ENCODE assay signal across 8 cellular contexts in genomic region chr1:31062162-31062866, GRCh38. TPM values are rescaled to one million over a fixed set of nuclear protein-coding genes. Genes with fewer than 3 reads are reported as not detected.
DNase-seq lines count a peak whose midpoint lies in the region; ATAC-seq, FAIRE-seq and TF ChIP-seq lines count a peak whose summit lies in the region.
"Not testable (repeated sequence)": the region's sequence is repeated elsewhere in the genome, so short reads cannot be mapped to it uniquely, and the experiment has no call there.

No MANE protein-coding gene starts in this region.

- not testable (repeated sequence) for H3K27me3 ChIP-seq in neural progenitor cell, testis

- CTCF ChIA-PET in activated CD8-positive, alpha-beta T cell treated with anti-CD3 and anti-CD28 coated beads, Interleukin-2, amount 10 ng/mL, durations not matched to agents 7 days and 5 days (lab: Charles Lee) = interaction anchor here (0.9 kb wide), 1 partner anchor 119 kb away, joined by 3 read pairs; no protein-coding TSS in a partner anchor

- not testable (repeated sequence) for H2AFZ ChIP-seq in neural progenitor cell (replicated peaks)

- peaks cover 11 to 18% of the 10 kb centered on the region in 2 donors for H3K4me1 ChIP-seq in kidney (ENCODE audit: control insufficient read depth in 1 of 2, insufficient read depth in 1 of 2, low read depth in 1 of 2, low read length in 2 of 2)
- peaks cover 21% of the 10 kb centered on the region for H3K4me1 ChIP-seq in neural progenitor cell
- peaks cover 16% of the 10 kb centered on the region for H3K4me1 ChIP-seq in testis

- peak overlapping the region in 1 of 2 donors; percentile 36 for H3K9ac ChIP-seq in kidney (ENCODE audit: low read length in 2 of 2)
- H3K9ac ChIP-seq in neural progenitor cell = not testable (repeated sequence)

- H3K9me3 ChIP-seq in kidney (ENCODE audit: control insufficient read depth in 1 of 2, low read length in 2 of 2); neural progenitor cell (ENCODE audit: low read depth); testis: not testable (repeated sequence)

- intact Hi-C loops in kidney (cut with DNase I); testis (cut with DNase I; ENCODE audit: low total_unique reads): not testable (repeated sequence)

- peaks cover 40% of the 10 kb centered on the region for H3K36me3 Mint-ChIP-seq in activated CD8-positive, alpha-beta T cell treated with anti-CD3 and anti-CD28 coated beads, Interleukin-2, amount 10 ng/mL, durations not matched to agents 7 days and 5 days (ENCODE audit: low read depth)
- H3K36me3 Mint-ChIP-seq in chondrocyte (ENCODE audit: low read depth) = not testable (repeated sequence)
- H3K36me3 Mint-ChIP-seq in neural progenitor cell = peaks cover 20% of the 10 kb centered on the region

- peaks cover 81% of the 10 kb centered on the region for H3K79me2 ChIP-seq in neural progenitor cell (ENCODE audit: low read depth)

- DNase-seq in DMS153 (lab: John Stamatoyannopoulos, UW) (peak; percentile 86), NCI-H774 (lab: John Stamatoyannopoulos, UW) (peak; percentile 66), testis (peak; percentile 74)
- not testable (repeated sequence) for DNase-seq in LNCaP clone FGC (ENCODE audit: low read depth); activated CD8-positive, alpha-beta T cell treated with anti-CD3 and anti-CD28 coated beads, Interleukin-2, amount 10 ng/mL, durations not matched to agents 7 days and 5 days; chondrocyte (ENCODE audit: low spot score); kidney; neural progenitor cell (ENCODE audit: low spot score)

- not testable (repeated sequence) for TF ChIP-seq CTCF in LNCaP clone FGC (IDR thresholded peaks at IDR 0.05; ENCODE audit: control insufficient read depth, extremely low read depth, insufficient read depth); chondrocyte (IDR thresholded peaks at IDR 0.05); kidney (IDR thresholded peaks at IDR 0.05; ENCODE audit: borderline replicate concordance, extremely low read depth, insufficient read depth); neural progenitor cell (IDR thresholded peaks at IDR 0.05); testis (IDR thresholded peaks at IDR 0.05)

- peak overlapping the region; percentile 0 for H3K27ac Mint-ChIP-seq in activated CD8-positive, alpha-beta T cell treated with anti-CD3 and anti-CD28 coated beads, Interleukin-2, amount 10 ng/mL, durations not matched to agents 7 days and 5 days
- peak overlapping the region; percentile 100 for H3K27ac Mint-ChIP-seq in chondrocyte (ENCODE audit: unreplicated experiment)
- not testable (repeated sequence) for H3K27ac Mint-ChIP-seq in neural progenitor cell

- 37 to 41% methylated on average over 14 of the region's 14 CpGs for WGBS in testis, 2 donors

- ATAC-seq in activated CD8-positive, alpha-beta T cell treated with anti-CD3 and anti-CD28 coated beads, Interleukin-2, amount 10 ng/mL, durations not matched to agents 7 days and 5 days = not testable (repeated sequence)

- not testable (repeated sequence) for TF ChIP-seq POLR2A in testis (IDR thresholded peaks at IDR 0.05)

- not testable (repeated sequence) for FAIRE-seq in kidney (lab: Jason Lieb, UNC)

- H3K4me3 ChIP-seq in LNCaP clone FGC (ENCODE audit: low read depth, low read length) = peak overlapping the region; percentile 89
- peak overlapping the region; percentile 77 to 95 for H3K4me3 ChIP-seq in kidney (ENCODE audit: low read length in 2 of 2)
- peak overlapping the region; percentile 76 for H3K4me3 ChIP-seq in neural progenitor cell
- not testable (repeated sequence) for H3K4me3 ChIP-seq in testis

- H4K20me1 ChIP-seq in neural progenitor cell (ENCODE audit: low read depth) = peaks cover 71% of the 10 kb centered on the region

- H3K36me3 ChIP-seq in kidney (ENCODE audit: control insufficient read depth in 1 of 2, insufficient read depth in 2 of 2, low read length in 2 of 2); neural progenitor cell; testis (ENCODE audit: low read depth, missing control alignments): not testable (repeated sequence)

- peaks cover 44% of the 10 kb centered on the region for H3K4me1 Mint-ChIP-seq in activated CD8-positive, alpha-beta T cell treated with anti-CD3 and anti-CD28 coated beads, Interleukin-2, amount 10 ng/mL, durations not matched to agents 7 days and 5 days (ENCODE audit: low read depth)
- H3K4me1 Mint-ChIP-seq in chondrocyte (ENCODE audit: low read depth) (peaks cover 33% of the 10 kb centered on the region), neural progenitor cell (peaks cover 29% of the 10 kb centered on the region)

- POLR2A ChIA-PET in activated CD8-positive, alpha-beta T cell treated with anti-CD3 and anti-CD28 coated beads, Interleukin-2, amount 10 ng/mL, durations not matched to agents 7 days and 5 days (lab: Charles Lee) = not testable (repeated sequence)

- peak overlapping the region; percentile 96 for H3K4me2 ChIP-seq in neural progenitor cell

- H3K4me3 Mint-ChIP-seq in activated CD8-positive, alpha-beta T cell treated with anti-CD3 and anti-CD28 coated beads, Interleukin-2, amount 10 ng/mL, durations not matched to agents 7 days and 5 days = peak overlapping the region; percentile 98
- H3K4me3 Mint-ChIP-seq in chondrocyte (ENCODE audit: unreplicated experiment) (peak overlapping the region; percentile 99), neural progenitor cell (peak overlapping the region; percentile 100)

- H3K9me3 Mint-ChIP-seq in activated CD8-positive, alpha-beta T cell treated with anti-CD3 and anti-CD28 coated beads, Interleukin-2, amount 10 ng/mL, durations not matched to agents 7 days and 5 days (ENCODE audit: insufficient read depth); chondrocyte (ENCODE audit: low read depth); neural progenitor cell: not testable (repeated sequence)

- not testable (repeated sequence) for H3K27ac ChIP-seq in kidney (ENCODE audit: low read depth in 2 of 2, low read length in 2 of 2); neural progenitor cell; testis

- not testable (repeated sequence) for H3K27me3 Mint-ChIP-seq in activated CD8-positive, alpha-beta T cell treated with anti-CD3 and anti-CD28 coated beads, Interleukin-2, amount 10 ng/mL, durations not matched to agents 7 days and 5 days (ENCODE audit: low read depth); chondrocyte (ENCODE audit: low read depth); neural progenitor cell (ENCODE audit: insufficient read depth, low read depth)

- H3F3A ChIP-seq in neural progenitor cell (ENCODE audit: low read depth) = peaks cover 21% of the 10 kb centered on the region

RNA-seq across cellular contexts. Expression of gene PUM1, which starts 3.2 kb away (rescaled TPM):
- total RNA-seq in activated CD8-positive, alpha-beta T cell treated with anti-CD3 and anti-CD28 coated beads, Interleukin-2, amount 10 ng/mL, durations not matched to agents 7 days and 5 days = 10 to 100 TPM; 91.0 to 94.9 TPM
- total RNA-seq in chondrocyte (105 to 110 TPM (median 108 TPM) in 3 replicates), kidney (150 TPM), neural progenitor cell (ENCODE audit: low replicate concordance) (130 and 143 TPM in 2 replicates), testis (10 to 100 TPM; 70.5 to 89.0 TPM)
- polyA plus RNA-seq in kidney (ENCODE audit: insufficient read depth, low read depth, low replicate concordance) (19.1 TPM), testis (ENCODE audit: insufficient read depth, low read depth, low replicate concordance) (41.3 TPM)
